ENCODE assay signal across 31 cellular contexts in the genomic region with DNA sequence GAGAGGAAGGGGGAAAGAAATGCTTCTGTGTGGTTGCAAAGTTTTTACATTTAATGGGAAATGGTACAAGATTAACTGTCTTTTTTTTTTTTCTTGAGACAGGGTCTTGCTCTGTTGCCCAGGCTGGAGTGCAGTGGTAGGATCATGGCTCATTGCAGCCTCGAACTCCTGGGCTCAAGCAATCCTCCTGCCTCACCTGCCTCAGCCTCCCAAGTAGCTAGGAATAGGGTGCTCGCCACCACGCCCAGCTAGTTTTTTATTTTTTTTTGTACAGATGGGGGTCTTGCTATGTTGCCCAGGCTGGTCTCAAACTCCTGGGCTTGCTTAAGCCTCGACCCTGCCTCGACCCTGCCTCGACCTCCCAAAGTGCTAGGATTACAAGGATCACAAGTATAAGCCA. TPM values are rescaled to one million over a fixed set of nuclear protein-coding genes. Genes with fewer than 3 reads are reported as not detected.
"Had no signal": no experiment of that assay in that cellular context is flagged by ENCODE, and none has a peak within 500 bp of the region (broad histone marks: within the 10 kb centered on the region; RNA-seq: fewer than 3 reads in every experiment).

No MANE protein-coding gene starts in this region.

- ATAC-seq: activated CD4-positive, alpha-beta T cell treated with anti-CD3 and anti-CD28 coated beads for 36 hours; activated T-cell treated with anti-CD3 and anti-CD28 coated beads, Interleukin-2, amount 50 U/mL, for 72 hours; Panc1; Right ventricle myocardium inferior; T-cell had no signal

- H3K4me3 ChIP-seq: SK-N-MC had no signal

- H3K4me3 Mint-ChIP-seq: activated CD4-positive, alpha-beta memory T cell treated with anti-CD3 and anti-CD28 coated beads, Interleukin-2, amount 10 ng/mL, durations not matched to agents 7 days and 5 days; activated CD4-positive, alpha-beta T cell treated with anti-CD3 and anti-CD28 coated beads for 36 hours; activated naive CD4-positive, alpha-beta T cell treated with anti-CD3 and anti-CD28 coated beads, Interleukin-2, amount 10 ng/mL, durations not matched to agents 7 days and 5 days; activated naive CD8-positive, alpha-beta T cell treated with anti-CD3 and anti-CD28 coated beads for 36 hours; activated T-cell treated with anti-CD3 and anti-CD28 coated beads, Interleukin-2, amount 50 U/mL, for 72 hours; T-cell had no signal

- H3K9me3 Mint-ChIP-seq: activated CD4-positive, alpha-beta memory T cell treated with anti-CD3 and anti-CD28 coated beads, Interleukin-2, amount 10 ng/mL, durations not matched to agents 7 days and 5 days; activated naive CD4-positive, alpha-beta T cell treated with anti-CD3 and anti-CD28 coated beads, Interleukin-2, amount 10 ng/mL, durations not matched to agents 7 days and 5 days; activated naive CD8-positive, alpha-beta T cell treated with anti-CD3 and anti-CD28 coated beads for 36 hours; activated T-cell treated with anti-CD3 and anti-CD28 coated beads, Interleukin-2, amount 50 U/mL, for 72 hours; activated T-helper 2 cell treated with anti-CD3 and anti-CD28 coated beads, Interferon-gamma antibody, Interleukin-2, Interleukin-4, amounts not matched to agents 10 μg/mL and 5 μg/mL and 100 μg/mL, durations not matched to agents 14 hours and 24 hours and 36 hours; T-cell had no signal

- H3K27ac Mint-ChIP-seq: activated CD4-positive, alpha-beta memory T cell treated with anti-CD3 and anti-CD28 coated beads, Interleukin-2, amount 10 ng/mL, durations not matched to agents 7 days and 5 days; activated CD4-positive, alpha-beta T cell treated with anti-CD3 and anti-CD28 coated beads for 36 hours; activated naive CD4-positive, alpha-beta T cell treated with anti-CD3 and anti-CD28 coated beads, Interleukin-2, amount 10 ng/mL, durations not matched to agents 7 days and 5 days; activated naive CD8-positive, alpha-beta T cell treated with anti-CD3 and anti-CD28 coated beads for 36 hours; activated T-cell treated with anti-CD3 and anti-CD28 coated beads, Interleukin-2, amount 50 U/mL, for 72 hours; activated T-helper 2 cell treated with anti-CD3 and anti-CD28 coated beads, Interferon-gamma antibody, Interleukin-2, Interleukin-4, amounts not matched to agents 10 μg/mL and 5 μg/mL and 100 μg/mL, durations not matched to agents 14 hours and 24 hours and 36 hours; T-cell had no signal

- DNase-seq: activated CD4-positive, alpha-beta memory T cell treated with anti-CD3 and anti-CD28 coated beads, Interleukin-2, amount 10 ng/mL, durations not matched to agents 7 days and 5 days; activated CD4-positive, alpha-beta T cell treated with anti-CD3 and anti-CD28 coated beads for 36 hours; activated CD4-positive, alpha-beta T cell treated with anti-CD3 and anti-CD28 coated beads, Interleukin-2, amount 50 U/mL, for 1 hour; activated CD8-positive, alpha-beta memory T cell treated with anti-CD3 and anti-CD28 coated beads, Interleukin-2, amount 50 U/mL, for 4 hours; activated gamma-delta T cell treated with Interleukin-2 at 50 U/mL for 16 hours; activated naive CD4-positive, alpha-beta T cell treated with anti-CD3 and anti-CD28 coated beads, Interleukin-2, amount 10 ng/mL, durations not matched to agents 7 days and 5 days; activated naive CD8-positive, alpha-beta T cell treated with anti-CD3 and anti-CD28 coated beads for 36 hours; activated T-cell treated with anti-CD3 and anti-CD28 coated beads, Interleukin-2, amount 50 U/mL, for 72 hours; brain microvascular endothelial cell; caudate nucleus; Karpas-422; MM.1S; NCI-H1105; NCI-H1436; NCI-H1694 treated with DMSO at 0.1 percent for 48 hours; NCI-H2029 treated with DMSO at 0.1 percent for 48 hours; NCI-H345; NCI-H510A; NCI-H69; NK-92 treated with Interleukin-12 subunit alpha and Interleukin-12 subunit beta, amount 100 ng/mL, for 24 hours; OCI-M1; RPMI8226; T-cell; T-helper 2 cell; T1000 had no signal

- H3K27ac ChIP-seq: brain microvascular endothelial cell, SK-N-MC, VCaP had no signal

- H3K27me3 Mint-ChIP-seq: activated CD4-positive, alpha-beta memory T cell treated with anti-CD3 and anti-CD28 coated beads, Interleukin-2, amount 10 ng/mL, durations not matched to agents 7 days and 5 days; activated CD4-positive, alpha-beta T cell treated with anti-CD3 and anti-CD28 coated beads for 36 hours; activated naive CD4-positive, alpha-beta T cell treated with anti-CD3 and anti-CD28 coated beads, Interleukin-2, amount 10 ng/mL, durations not matched to agents 7 days and 5 days; activated naive CD8-positive, alpha-beta T cell treated with anti-CD3 and anti-CD28 coated beads for 36 hours; T-cell had no signal

RNA-seq across cellular contexts. Expression of a gene that starts 11.1 kb away (rescaled TPM):
- total RNA-seq: activated CD4-positive, alpha-beta memory T cell treated with anti-CD3 and anti-CD28 coated beads, Interleukin-2, amount 10 ng/mL, durations not matched to agents 7 days and 5 days; activated CD4-positive, alpha-beta T cell treated with anti-CD3 and anti-CD28 coated beads for 36 hours; activated naive CD8-positive, alpha-beta T cell treated with anti-CD3 and anti-CD28 coated beads for 36 hours; activated T-cell treated with anti-CD3 and anti-CD28 coated beads, Interleukin-2, amount 50 U/mL, for 72 hours; activated T-helper 2 cell treated with anti-CD3 and anti-CD28 coated beads, Interferon-gamma antibody, Interleukin-2, Interleukin-4, amounts not matched to agents 10 μg/mL and 5 μg/mL and 100 μg/mL, durations not matched to agents 14 hours and 24 hours and 36 hours; Right ventricle myocardium inferior; T-cell had no signal

RNA-seq across cellular contexts. Expression of a gene that starts 18.1 kb away (rescaled TPM):
- total RNA-seq: activated CD4-positive, alpha-beta memory T cell treated with anti-CD3 and anti-CD28 coated beads, Interleukin-2, amount 10 ng/mL, durations not matched to agents 7 days and 5 days; activated CD4-positive, alpha-beta T cell treated with anti-CD3 and anti-CD28 coated beads for 36 hours; activated naive CD8-positive, alpha-beta T cell treated with anti-CD3 and anti-CD28 coated beads for 36 hours; activated T-cell treated with anti-CD3 and anti-CD28 coated beads, Interleukin-2, amount 50 U/mL, for 72 hours; activated T-helper 2 cell treated with anti-CD3 and anti-CD28 coated beads, Interferon-gamma antibody, Interleukin-2, Interleukin-4, amounts not matched to agents 10 μg/mL and 5 μg/mL and 100 μg/mL, durations not matched to agents 14 hours and 24 hours and 36 hours; Right ventricle myocardium inferior; T-cell had no signal
- polyA plus RNA-seq: adipose tissue had no signal
